In the genomic region with DNA sequence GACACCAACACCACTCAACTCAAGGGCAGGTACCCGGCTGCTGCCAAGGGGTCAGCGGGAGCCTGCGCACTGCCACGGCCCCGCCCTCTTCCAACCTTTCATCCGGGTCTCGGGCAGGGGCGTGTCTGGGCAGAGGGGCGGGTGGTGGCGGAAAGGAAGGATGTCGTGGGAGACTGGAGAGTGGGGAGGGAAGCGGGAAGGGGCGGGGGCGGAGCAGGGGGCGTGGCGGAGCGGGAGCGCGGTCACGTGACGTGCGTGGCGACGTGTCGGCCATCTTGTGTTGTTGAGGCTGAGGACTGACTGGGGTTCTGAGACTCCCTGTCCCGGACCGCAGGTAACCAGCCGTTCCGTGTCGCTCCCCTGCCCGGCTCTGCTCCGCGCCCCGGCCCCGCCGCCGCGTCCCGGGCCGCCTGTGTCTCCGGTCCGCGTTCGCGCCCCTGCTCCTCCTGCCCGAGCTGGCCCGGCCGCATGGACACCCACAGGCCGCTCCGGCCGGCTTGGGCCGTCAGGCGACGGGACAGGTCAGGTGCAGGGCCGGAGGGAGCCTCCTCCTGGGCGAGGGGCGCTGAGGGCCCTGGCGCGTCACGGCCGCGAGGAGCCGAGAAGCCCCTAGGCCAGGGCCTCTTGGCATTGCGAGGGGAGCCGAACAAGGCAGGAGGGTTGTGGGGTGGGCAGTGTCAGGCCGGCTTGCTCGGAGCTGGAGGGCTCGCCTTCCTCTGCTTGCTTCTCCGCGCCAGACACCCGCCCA, we compare ENCODE assay signal across 8 cellular contexts. TPM values are rescaled to one million over a fixed set of nuclear protein-coding genes. Genes with fewer than 3 reads are reported as not detected.
A peak's percentile ranks its signal among the peaks of the same experiment; 100 is the strongest.
DNase-seq lines count a peak whose midpoint lies in the region; ATAC-seq, FAIRE-seq and TF ChIP-seq lines count a peak whose summit lies in the region.

A gene with protein sequence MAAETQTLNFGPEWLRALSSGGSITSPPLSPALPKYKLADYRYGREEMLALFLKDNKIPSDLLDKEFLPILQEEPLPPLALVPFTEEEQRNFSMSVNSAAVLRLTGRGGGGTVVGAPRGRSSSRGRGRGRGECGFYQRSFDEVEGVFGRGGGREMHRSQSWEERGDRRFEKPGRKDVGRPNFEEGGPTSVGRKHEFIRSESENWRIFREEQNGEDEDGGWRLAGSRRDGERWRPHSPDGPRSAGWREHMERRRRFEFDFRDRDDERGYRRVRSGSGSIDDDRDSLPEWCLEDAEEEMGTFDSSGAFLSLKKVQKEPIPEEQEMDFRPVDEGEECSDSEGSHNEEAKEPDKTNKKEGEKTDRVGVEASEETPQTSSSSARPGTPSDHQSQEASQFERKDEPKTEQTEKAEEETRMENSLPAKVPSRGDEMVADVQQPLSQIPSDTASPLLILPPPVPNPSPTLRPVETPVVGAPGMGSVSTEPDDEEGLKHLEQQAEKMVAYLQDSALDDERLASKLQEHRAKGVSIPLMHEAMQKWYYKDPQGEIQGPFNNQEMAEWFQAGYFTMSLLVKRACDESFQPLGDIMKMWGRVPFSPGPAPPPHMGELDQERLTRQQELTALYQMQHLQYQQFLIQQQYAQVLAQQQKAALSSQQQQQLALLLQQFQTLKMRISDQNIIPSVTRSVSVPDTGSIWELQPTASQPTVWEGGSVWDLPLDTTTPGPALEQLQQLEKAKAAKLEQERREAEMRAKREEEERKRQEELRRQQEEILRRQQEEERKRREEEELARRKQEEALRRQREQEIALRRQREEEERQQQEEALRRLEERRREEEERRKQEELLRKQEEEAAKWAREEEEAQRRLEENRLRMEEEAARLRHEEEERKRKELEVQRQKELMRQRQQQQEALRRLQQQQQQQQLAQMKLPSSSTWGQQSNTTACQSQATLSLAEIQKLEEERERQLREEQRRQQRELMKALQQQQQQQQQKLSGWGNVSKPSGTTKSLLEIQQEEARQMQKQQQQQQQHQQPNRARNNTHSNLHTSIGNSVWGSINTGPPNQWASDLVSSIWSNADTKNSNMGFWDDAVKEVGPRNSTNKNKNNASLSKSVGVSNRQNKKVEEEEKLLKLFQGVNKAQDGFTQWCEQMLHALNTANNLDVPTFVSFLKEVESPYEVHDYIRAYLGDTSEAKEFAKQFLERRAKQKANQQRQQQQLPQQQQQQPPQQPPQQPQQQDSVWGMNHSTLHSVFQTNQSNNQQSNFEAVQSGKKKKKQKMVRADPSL (N-terminal part only) (plus strand): TSS at position 273 of the 748 bp plus-strand sequence. CDS start 37,867 bp downstream, outside the sequence.

- peak; percentile 70 for FAIRE-seq in HepG2 (lab: Jason Lieb, UNC)

- no peaks in the 10 kb centered on the region for H3K9me3 ChIP-seq in CD4-positive, CD25-positive, alpha-beta regulatory T cell (ENCODE audit: control insufficient read depth in 2 of 2, low read length in 2 of 2)
- H3K9me3 ChIP-seq in HepG2 (ENCODE audit: low read length), result no peaks in the 10 kb centered on the region

- peaks cover 19% of the 10 kb centered on the region for H4K20me1 ChIP-seq in HepG2 (ENCODE audit: insufficient read depth, low read length)

- no peak; a peak in 1 of 4 replicates for TF ChIP-seq EP300 in HepG2 (IDR thresholded peaks at IDR 0.05; ENCODE audit: low read depth in 2 of 2, low read length in 2 of 2)
- no peak for TF ChIP-seq EP300 in HepG2 (CRISPR knock-in tag; IDR thresholded peaks at IDR 0.05; ENCODE audit: borderline replicate concordance)

- peaks cover 49% of the 10 kb centered on the region for H3K79me2 ChIP-seq in HepG2 (ENCODE audit: insufficient read depth, low read length)

- H3K27me3 ChIP-seq in CD4-positive, CD25-positive, alpha-beta regulatory T cell (ENCODE audit: control insufficient read depth, insufficient read depth, low read length), result no peaks in the 10 kb centered on the region
- no peaks in the 10 kb centered on the region; a peak in 1 of 5 replicates for H3K27me3 ChIP-seq in HepG2 (ENCODE audit: control insufficient read depth in 1 of 2, insufficient read depth in 2 of 2, low read length in 2 of 2)

- peaks cover 10% of the 10 kb centered on the region for H3K36me3 Mint-ChIP-seq in CD4-positive, CD25-positive, alpha-beta regulatory T cell

- no peaks in the 10 kb centered on the region for H3K27me3 Mint-ChIP-seq in CD4-positive, CD25-positive, alpha-beta regulatory T cell

- no TSS peak for BruUV-seq in HepG2 (replicated peaks; lab: Mats Ljungman, UMichigan)

- TF ChIP-seq RAD21 in HepG2 (CRISPR knock-in tag; IDR thresholded peaks at IDR 0.05), result peak; percentile 70

- TF ChIP-seq POLR2A in HepG2 (IDR thresholded peaks at IDR 0.05; ENCODE audit: insufficient read depth in 1 of 2, low read depth in 2 of 2, low read length in 2 of 2), result peak; percentile 93

- peaks cover under 1% of the 10 kb centered on the region for H3K36me3 ChIP-seq in CD4-positive, CD25-positive, alpha-beta regulatory T cell (ENCODE audit: control insufficient read depth, insufficient read depth, low read length)
- 0 out of 5 replicates have a peak, but pooled peaks cover 0 to 4% of the 10 kb centered on the region in 2 experiments for H3K36me3 ChIP-seq in HepG2 (replicated peaks in 1 of 2; ENCODE audit: control insufficient read depth in 1 of 2, insufficient read depth in 2 of 2, low read length in 2 of 2)

- peak within 1 kb of the TSS; percentile 69 to 97 (median 96) for H3K27ac Mint-ChIP-seq in CD4-positive, CD25-positive, alpha-beta regulatory T cell

- peak; percentile 85 to 95 (median 88) for DNase-seq in CD4-positive, CD25-positive, alpha-beta regulatory T cell
- DNase-seq in HK-2 (ENCODE audit: unreplicated experiment) (peak; percentile 99), NCI-H82 treated with DMSO at 0.1 percent for 48 hours (lab: John Stamatoyannopoulos, UW; ENCODE audit: unreplicated experiment) (peak; percentile 95), dermis blood vessel endothelial cell (peak; percentile 98), HepG2 (ENCODE audit: low spot score) (peak; percentile 96)
- peak; percentile 97 to 98 for DNase-seq in activated CD4-positive, alpha-beta T cell treated with anti-CD3 and anti-CD28 coated beads, Interleukin-2, amount 50 U/mL, for 48 hours
- DNase-seq in stimulated activated CD4-positive, alpha-beta T cell treated with anti-CD3 and anti-CD28 coated beads, Interleukin-2, amount 100 ng/mL, for 48 hours, result peak; percentile 94

- 0% methylated on average over 30 of the region's 71 CpGs for WGBS in HepG2 (ENCODE audit: low lambda C conversion rate)

- peak within 1 kb of the TSS; percentile 92 to 98 (median 96) for H3K4me3 Mint-ChIP-seq in CD4-positive, CD25-positive, alpha-beta regulatory T cell

- CTCF ChIA-PET in HepG2 (lab: Yijun Ruan, JAX; ENCODE audit: low intra/inter-chr PET ratio, low total read pairs), result no interaction called here

- in situ Hi-C loops in HepG2 (cut with HindIII; ENCODE audit: extremely low pct_ligation_motif_present, low pct_unique_long_range_greater_than_20kb), result no loop called here

- TF ChIP-seq CTCF in HepG2 (CRISPR knock-in tag; IDR thresholded peaks at IDR 0.05), result peak; percentile 35

- peaks cover 42% of the 10 kb centered on the region for H3K4me1 ChIP-seq in CD4-positive, CD25-positive, alpha-beta regulatory T cell (ENCODE audit: control insufficient read depth, insufficient read depth, low read length, poor library complexity, severe bottlenecking)
- peaks cover 46% of the 10 kb centered on the region for H3K4me1 ChIP-seq in HepG2 (ENCODE audit: insufficient read depth, low read length)

- intact Hi-C loops in HepG2 (cut with micrococcal nuclease; ENCODE audit: unreplicated experiment), result loop anchor here (1.0 kb wide), 1 partner anchor 91 kb away; no protein-coding TSS in a partner anchor

- peaks cover 0 to 6% (median 0%) of the 10 kb centered on the region in 7 donors for H3K9me3 Mint-ChIP-seq in CD4-positive, CD25-positive, alpha-beta regulatory T cell

- H2AFZ ChIP-seq in HepG2 (ENCODE audit: low read length), result peak within 1 kb of the TSS; percentile 93

- peak within 1 kb of the TSS; percentile 74 for H3K4me3 ChIP-seq in CD4-positive, CD25-positive, alpha-beta regulatory T cell (ENCODE audit: low read depth, low read length)
- H3K4me3 ChIP-seq in HepG2 (replicated peaks in 1 of 3; ENCODE audit: insufficient read depth in 1 of 3, low read depth in 2 of 3, low read length in 3 of 3), result peak within 1 kb of the TSS; percentile 92 to 97 (median 97)

- peak; percentile 85 to 89 for ATAC-seq in CD4-positive, CD25-positive, alpha-beta regulatory T cell (ENCODE audit: low read depth in 2 of 2)
- ATAC-seq in GM19452 (IDR thresholded peaks at IDR 0.05; ENCODE audit: unreplicated experiment) (peak; percentile 82), HepG2 (peak; percentile 93)

- peak within 1 kb of the TSS; percentile 98 for H3K9ac ChIP-seq in HepG2 (ENCODE audit: insufficient read depth, low read depth, low read length)

- peak within 1 kb of the TSS; percentile 91 for H3K4me2 ChIP-seq in HepG2 (ENCODE audit: low read depth, low read length)

- POLR2A ChIA-PET in HepG2 (lab: Yijun Ruan, JAX), result interaction anchor here (1.0 to 1.7 kb wide), 3 partner anchors 12 to 147 kb away, joined by 3 to 6 read pairs (median 4); a partner anchor contains a TSS

- peak within 1 kb of the TSS; percentile 85 for H3K27ac ChIP-seq in CD4-positive, CD25-positive, alpha-beta regulatory T cell (ENCODE audit: insufficient read depth, low read length, poor library complexity, severe bottlenecking)
- H3K27ac ChIP-seq in HepG2 (ENCODE audit: extremely low read length, insufficient read depth, low read length), result peak within 1 kb of the TSS; percentile 87

- peaks cover 19 to 43% (median 36%) of the 10 kb centered on the region in 4 donors for H3K4me1 Mint-ChIP-seq in CD4-positive, CD25-positive, alpha-beta regulatory T cell

RNA-seq across cellular contexts. Expression of the gene that starts here (rescaled TPM):
- 75.6 TPM for total RNA-seq in CD4-positive, CD25-positive, alpha-beta regulatory T cell
- 10 to 100 TPM; 15.2 to 20.7 (median 19.2) TPM for polyA plus RNA-seq in CD4-positive, CD25-positive, alpha-beta regulatory T cell
- total RNA-seq in dermis blood vessel endothelial cell, result 54.4 and 57.2 TPM in 2 replicates
- total RNA-seq in HepG2 (2016; rRNA removed; fragmentation: Illumina TruSeq; extraction: Trizol), result 73.5 and 83.4 TPM in 2 replicates
- 34.4 and 34.5 TPM in 2 replicates for total RNA-seq in HepG2 (2016; cell fraction: cytosol; rRNA removed; fragmentation: Illumina TruSeq; extraction: Trizol; ENCODE audit: low read depth)
- total RNA-seq in HepG2 (2016; cell fraction: insoluble cytoplasmic fraction; rRNA removed; fragmentation: Illumina TruSeq; extraction: Trizol), result 72.3 and 75.5 TPM in 2 replicates
- 24.9 and 27.3 TPM in 2 replicates for total RNA-seq in HepG2 (2016; cell fraction: membrane; rRNA removed; fragmentation: Illumina TruSeq; extraction: Trizol)
- total RNA-seq in HepG2 (2016; cell fraction: nucleus; rRNA removed; fragmentation: Illumina TruSeq; extraction: Trizol), result 93.6 and 113 TPM in 2 replicates
- 44.9 and 46.1 TPM in 2 replicates for polyA plus RNA-seq in HepG2 (2011; rRNA removed)
- 22.8 and 25.1 TPM in 2 replicates for polyA plus RNA-seq in HepG2 (2011; cell fraction: cytosol; rRNA removed)
- 37.1 and 43.8 TPM in 2 replicates for polyA plus RNA-seq in HepG2 (2011; cell fraction: nucleus; rRNA removed)
- polyA plus RNA-seq in HepG2 (2012), result 36.2 and 40.6 TPM in 2 replicates
- polyA plus RNA-seq in HepG2 (2016; cell fraction: cytosol; fragmentation: Illumina TruSeq; extraction: Trizol; ENCODE audit: low read depth), result 2.8 and 3.0 TPM in 2 replicates
- polyA plus RNA-seq in HepG2 (2016; cell fraction: insoluble cytoplasmic fraction; fragmentation: Illumina TruSeq; extraction: Trizol; ENCODE audit: low read depth), result 44.7 and 47.1 TPM in 2 replicates
- 6.3 and 7.6 TPM in 2 replicates for polyA plus RNA-seq in HepG2 (2016; cell fraction: membrane; fragmentation: Illumina TruSeq; extraction: Trizol; ENCODE audit: low read depth)
- 52.0 and 58.6 TPM in 2 replicates for polyA plus RNA-seq in HepG2 (2016; cell fraction: nucleus; fragmentation: Illumina TruSeq; extraction: Trizol; ENCODE audit: insufficient read depth, low read depth)
- 65.1 and 75.2 TPM in 2 replicates for polyA minus RNA-seq in HepG2 (2011; rRNA and poly(A)+ RNA removed; ENCODE audit: low replicate concordance)
- 48.0 and 50.2 TPM in 2 replicates for polyA minus RNA-seq in HepG2 (2011; cell fraction: cytosol; rRNA and poly(A)+ RNA removed)
- polyA minus RNA-seq in HepG2 (2011; cell fraction: nucleus; rRNA and poly(A)+ RNA removed), result 177 and 187 TPM in 2 replicates

Comparison
In these comparisons a context has a peak if more than half of its experiments do, and no peak if none do; other contexts are left out.
1. Peak in every context shown above with its lines: DNase-seq, ATAC-seq, H3K4me3 ChIP-seq and H3K27ac ChIP-seq.